Comparison of ENCODE assay signal across 12 cellular contexts in genomic region chr11:109644158-109644557, GRCh38.
DNase-seq lines count a peak whose midpoint lies in the region; ATAC-seq and TF ChIP-seq lines count a peak whose summit lies in the region.
"Had no signal": no experiment of that assay in that cellular context is flagged by ENCODE, and none has a peak within 500 bp of the region (broad histone marks: within the 10 kb centered on the region; RNA-seq: fewer than 3 reads in every experiment).

No MANE protein-coding gene starts in this region.

- TF ChIP-seq CTCF in BE2C (IDR thresholded peaks at IDR 0.05; ENCODE audit: low read depth, low read length), result peak; percentile 18

- H3K27me3 ChIP-seq in BE2C, result no peaks in the 10 kb centered on the region
- H3K27me3 ChIP-seq: BLaER1 had no signal

- H3K9me3 Mint-ChIP-seq in activated T-cell treated with anti-CD3 and anti-CD28 coated beads, Interleukin-2, amount 50 U/mL, for 4 hours, result no peaks in the 10 kb centered on the region
- H3K9me3 Mint-ChIP-seq: mesothelial cell of epicardium had no signal

- H3K36me3 Mint-ChIP-seq in activated T-cell treated with anti-CD3 and anti-CD28 coated beads, Interleukin-2, amount 50 U/mL, for 4 hours (ENCODE audit: insufficient read depth), result no peaks in the 10 kb centered on the region
- H3K36me3 Mint-ChIP-seq: activated naive CD8-positive, alpha-beta T cell; mesothelial cell of epicardium had no signal

- no peaks in the 10 kb centered on the region for H3K27me3 Mint-ChIP-seq in activated T-cell treated with anti-CD3 and anti-CD28 coated beads, Interleukin-2, amount 50 U/mL, for 4 hours (ENCODE audit: low read depth)
- H3K27me3 Mint-ChIP-seq: activated naive CD8-positive, alpha-beta T cell had no signal

- intact Hi-C loops in left cardiac atrium (cut with DNase I) (no loop called here), sciatic nerve (cut with DNase I) (no loop called here)

- ATAC-seq in left cardiac atrium (peak; percentile 58 to 84), sciatic nerve (no peak), GM18498 (IDR thresholded peaks at IDR 0.05; ENCODE audit: unreplicated experiment) (no peak), GM21737 (IDR thresholded peaks at IDR 0.05; ENCODE audit: unreplicated experiment) (no peak)
- ATAC-seq in activated T-cell treated with anti-CD3 and anti-CD28 coated beads, Interleukin-2, amount 50 U/mL, for 4 hours, result no peak

- no peaks in the 10 kb centered on the region for H3K4me1 Mint-ChIP-seq in activated T-cell treated with anti-CD3 and anti-CD28 coated beads, Interleukin-2, amount 50 U/mL, for 4 hours (ENCODE audit: low read depth)

- peak overlapping the region; percentile 14; the same call in 1 of the 2 replicates for H3K4me3 ChIP-seq in BE2C (ENCODE audit: low read depth, low read length)
- H3K4me3 ChIP-seq: BLaER1 had no signal

- DNase-seq in BE2C, result peak; percentile 90
- DNase-seq in NCI-H146 (lab: John Stamatoyannopoulos, UW), result peak; percentile 78
- DNase-seq in SK-N-DZ (ENCODE audit: low spot score), result peak; percentile 89
- DNase-seq in left cardiac atrium, result peak; percentile 29
- DNase-seq in activated T-cell treated with anti-CD3 and anti-CD28 coated beads, Interleukin-2, amount 50 U/mL, for 4 hours, result no peak
- no peak for DNase-seq in sciatic nerve (ENCODE audit: low spot score)
- DNase-seq: activated CD4-positive, CD25-positive, alpha-beta regulatory T cell treated with anti-CD3 and anti-CD28 coated beads, Interleukin-2, amount 50 U/mL, for 72 hours had no signal

- no peaks in the 10 kb centered on the region for H3K36me3 ChIP-seq in BE2C
- H3K36me3 ChIP-seq: BLaER1 had no signal

- H3K9me3 ChIP-seq in BE2C, result no peaks in the 10 kb centered on the region
- H3K9me3 ChIP-seq: BLaER1 had no signal

- no peak overlapping the region for H3K4me3 Mint-ChIP-seq in activated T-cell treated with anti-CD3 and anti-CD28 coated beads, Interleukin-2, amount 50 U/mL, for 4 hours
- H3K4me3 Mint-ChIP-seq: activated naive CD8-positive, alpha-beta T cell; mesothelial cell of epicardium had no signal

- H3K4me1 ChIP-seq in BE2C, result peaks cover 31% of the 10 kb centered on the region
- H3K4me1 ChIP-seq: BLaER1 had no signal

Comparison
In these comparisons a context has a peak if more than half of its experiments do, and no peak if none do; other contexts are left out.
1. DNase-seq: peak in BE2C (single experiment), NCI-H146 (single experiment), SK-N-DZ (single experiment) and left cardiac atrium (single experiment); none in activated T-cell treated with anti-CD3 and anti-CD28 coated beads, Interleukin-2, amount 50 U/mL, for 4 hours (single experiment) and sciatic nerve (single experiment).
2. ATAC-seq: peak in left cardiac atrium (2 of 2); none in activated T-cell treated with anti-CD3 and anti-CD28 coated beads, Interleukin-2, amount 50 U/mL, for 4 hours (0 of 2), sciatic nerve (single experiment), GM18498 (single experiment) and GM21737 (single experiment).